8 cellular contexts compared by ENCODE assay signal in genomic region chr19:37905936-37906867, GRCh38. TPM values are rescaled to one million over a fixed set of nuclear protein-coding genes. Genes with fewer than 3 reads are reported as not detected.
DNase-seq lines count a peak whose midpoint lies in the region; ATAC-seq, FAIRE-seq and TF ChIP-seq lines count a peak whose summit lies in the region.

TSS of gene WDR87 (minus strand) at chr19:37906594. CDS start at chr19:37898239, 8,355 bp downstream.

- peaks cover 34% of the 10 kb centered on the region for H3K4me1 Mint-ChIP-seq in activated T-cell treated with anti-CD3 and anti-CD28 coated beads, Interleukin-2, amount 50 U/mL, for 24 hours (ENCODE audit: low read depth)
- H3K4me1 Mint-ChIP-seq in neural progenitor cell = peaks cover 27% of the 10 kb centered on the region

- TF ChIP-seq CTCF in fibroblast of lung (conservative IDR thresholded peaks at IDR 0.05 in 1 of 2, IDR thresholded peaks at IDR 0.05 in 1 of 2; ENCODE audit: low read depth in 1 of 2, low read length in 2 of 2) (no peak), neural progenitor cell (IDR thresholded peaks at IDR 0.05) (no peak), upper lobe of right lung (IDR thresholded peaks at IDR 0.05) (no peak)

- H3K27ac Mint-ChIP-seq in activated T-cell treated with anti-CD3 and anti-CD28 coated beads, Interleukin-2, amount 50 U/mL, for 24 hours = peak within 1 kb of the TSS; percentile 93
- H3K27ac Mint-ChIP-seq in neural progenitor cell = peak within 1 kb of the TSS; percentile 74

- intact Hi-C loops in upper lobe of right lung (cut with DNase I) = no loop called here

- peak within 1 kb of the TSS; percentile 91 for H3K4me3 Mint-ChIP-seq in activated T-cell treated with anti-CD3 and anti-CD28 coated beads, Interleukin-2, amount 50 U/mL, for 24 hours
- H3K4me3 Mint-ChIP-seq in neural progenitor cell = peak within 1 kb of the TSS; percentile 93

- H3K9ac ChIP-seq in fibroblast of lung (ENCODE audit: insufficient read depth, low read length) = peak within 1 kb of the TSS; percentile 75
- H3K9ac ChIP-seq in neural progenitor cell = peak within 1 kb of the TSS; percentile 70

- H3K27me3 ChIP-seq in fibroblast of lung (ENCODE audit: control insufficient read depth, insufficient read depth, low read length) = no peaks in the 10 kb centered on the region
- no peaks in the 10 kb centered on the region for H3K27me3 ChIP-seq in neural progenitor cell
- no peaks in the 10 kb centered on the region for H3K27me3 ChIP-seq in upper lobe of right lung

- FAIRE-seq in GM12891 (lab: Jason Lieb, UNC) = no peak

- H4K20me1 ChIP-seq in fibroblast of lung (ENCODE audit: control insufficient read depth, extremely low read depth, insufficient read depth, low read length) (no peaks in the 10 kb centered on the region), neural progenitor cell (ENCODE audit: low read depth) (peaks cover 34% of the 10 kb centered on the region)

- H3K4me3 ChIP-seq in fibroblast of lung (replicated peaks in 1 of 4; ENCODE audit: control extremely low read depth in 1 of 4, insufficient read depth in 1 of 4, low read depth in 3 of 4, low read length in 4 of 4) (peak within 1 kb of the TSS; percentile 70 to 98 (median 86)), neural progenitor cell (peak within 1 kb of the TSS; percentile 93), upper lobe of right lung (peak within 1 kb of the TSS; percentile 93)

- DNase-seq in GM12891 (ENCODE audit: insufficient read length, low spot score) = peak; percentile 41
- peak; percentile 94 for DNase-seq in NCI-H82 (lab: John Stamatoyannopoulos, UW)
- peak; percentile 71 for DNase-seq in activated T-cell treated with anti-CD3 and anti-CD28 coated beads, Interleukin-2, amount 50 U/mL, for 24 hours
- peak in 1 of 2 donors; percentile 24 for DNase-seq in fibroblast of lung (ENCODE audit: low read depth in 2 of 2)
- peak; percentile 96 for DNase-seq in neural progenitor cell (ENCODE audit: low spot score)
- peak; percentile 79 for DNase-seq in upper lobe of right lung

- H3K36me3 Mint-ChIP-seq in activated T-cell treated with anti-CD3 and anti-CD28 coated beads, Interleukin-2, amount 50 U/mL, for 24 hours (ENCODE audit: low read depth) = peaks cover 5% of the 10 kb centered on the region
- peaks cover 2% of the 10 kb centered on the region for H3K36me3 Mint-ChIP-seq in neural progenitor cell

- H3K9me3 Mint-ChIP-seq in activated T-cell treated with anti-CD3 and anti-CD28 coated beads, Interleukin-2, amount 50 U/mL, for 24 hours = no peaks in the 10 kb centered on the region
- H3K9me3 Mint-ChIP-seq in neural progenitor cell = no peaks in the 10 kb centered on the region

- H3K4me1 ChIP-seq in fibroblast of lung (ENCODE audit: control insufficient read depth, extremely low read depth, insufficient read depth, low read length) (peaks cover 8% of the 10 kb centered on the region), neural progenitor cell (peaks cover 14% of the 10 kb centered on the region), upper lobe of right lung (peaks cover 15% of the 10 kb centered on the region)

- H3K27ac ChIP-seq in fibroblast of lung (ENCODE audit: insufficient read depth, low read length) (peak within 1 kb of the TSS; percentile 47), neural progenitor cell (peak within 1 kb of the TSS; percentile 86), upper lobe of right lung (peak within 1 kb of the TSS; percentile 61)

- H2AFZ ChIP-seq in fibroblast of lung (ENCODE audit: low read length) = peak within 1 kb of the TSS; percentile 93
- peak within 1 kb of the TSS; percentile 89 for H2AFZ ChIP-seq in neural progenitor cell (replicated peaks)

- no peaks in the 10 kb centered on the region for H3K9me3 ChIP-seq in fibroblast of lung (ENCODE audit: control insufficient read depth, insufficient read depth, low read depth, low read length)
- H3K9me3 ChIP-seq in neural progenitor cell (ENCODE audit: low read depth) = no peaks in the 10 kb centered on the region
- no peaks in the 10 kb centered on the region for H3K9me3 ChIP-seq in upper lobe of right lung

- TF ChIP-seq POLR2A in GM12891 (IDR thresholded peaks at IDR 0.05; ENCODE audit: low read depth, low read length) = no peak

- no peaks in the 10 kb centered on the region for H3K27me3 Mint-ChIP-seq in activated T-cell treated with anti-CD3 and anti-CD28 coated beads, Interleukin-2, amount 50 U/mL, for 24 hours
- no peaks in the 10 kb centered on the region for H3K27me3 Mint-ChIP-seq in neural progenitor cell (ENCODE audit: insufficient read depth, low read depth)

- peak within 1 kb of the TSS; percentile 94 for H3K4me2 ChIP-seq in fibroblast of lung (ENCODE audit: extremely low read depth, insufficient read depth, low read length)
- peak within 1 kb of the TSS; percentile 84 for H3K4me2 ChIP-seq in neural progenitor cell

- ATAC-seq in HG03045 (IDR thresholded peaks at IDR 0.05; ENCODE audit: unreplicated experiment) (peak; percentile 19), upper lobe of right lung (peak; percentile 37), GM21786 (IDR thresholded peaks at IDR 0.05; ENCODE audit: unreplicated experiment) (no peak)

- H3K79me2 ChIP-seq in fibroblast of lung (ENCODE audit: control insufficient read depth, insufficient read depth, low read length) (peaks cover 34% of the 10 kb centered on the region), neural progenitor cell (ENCODE audit: low read depth) (peaks cover 40% of the 10 kb centered on the region)

- H3K36me3 ChIP-seq in fibroblast of lung (ENCODE audit: control insufficient read depth, insufficient read depth, low read length) (no peaks in the 10 kb centered on the region), neural progenitor cell (no peaks in the 10 kb centered on the region), upper lobe of right lung (no peaks in the 10 kb centered on the region)

- H3F3A ChIP-seq in neural progenitor cell (ENCODE audit: low read depth) = peaks cover 13% of the 10 kb centered on the region

TF ChIP-seq in GM12891, 5 proteins besides CTCF, POLR2A, EP300 and RAD21:
- TF ChIP-seq SPI1 (IDR thresholded peaks at IDR 0.05; ENCODE audit: low read depth, low read length) = no peak
- TF ChIP-seq POLR2AphosphoS5 (IDR thresholded peaks at IDR 0.05; ENCODE audit: low read depth, low read length) = no peak
- no peak for TF ChIP-seq PAX5 (IDR thresholded peaks at IDR 0.05; ENCODE audit: insufficient read depth, low read length, severe bottlenecking)
- no peak for TF ChIP-seq TAF1 (IDR thresholded peaks at IDR 0.05; ENCODE audit: low read depth, low read length)
- TF ChIP-seq POU2F2 (IDR thresholded peaks at IDR 0.05; ENCODE audit: low read depth, low read length) = no peak
TF ChIP-seq in GM12891: peak in this region for 0.

RNA-seq across cellular contexts. Expression of gene WDR87, which starts in this region (rescaled TPM):
- polyA plus RNA-seq in GM12891 (2012; ENCODE audit: low read depth, missing spikeins) = not detected
- total RNA-seq in fibroblast of lung (not detected in 2 replicates), neural progenitor cell (ENCODE audit: low replicate concordance) (not detected in 2 replicates), upper lobe of right lung (not detected)
- polyA plus RNA-seq in fibroblast of lung = not detected in 2 replicates
- not detected in 2 replicates for polyA plus RNA-seq in fibroblast of lung (2012)
- polyA minus RNA-seq in fibroblast of lung (ENCODE audit: low replicate concordance) = not detected in 2 replicates

Comparison
In these comparisons a context has a peak if more than half of its experiments do, and no peak if none do; other contexts are left out.
1. Peak in DNase-seq, H3K4me3 ChIP-seq, H3K27ac ChIP-seq, H3K9ac ChIP-seq and H3K4me2 ChIP-seq in neural progenitor cell; RNA of the gene not detected or under 1 TPM.
2. Peak in DNase-seq, ATAC-seq, H3K4me3 ChIP-seq and H3K27ac ChIP-seq in upper lobe of right lung; RNA of the gene not detected or under 1 TPM.